21 cellular contexts compared by ENCODE assay signal in the genomic region with DNA sequence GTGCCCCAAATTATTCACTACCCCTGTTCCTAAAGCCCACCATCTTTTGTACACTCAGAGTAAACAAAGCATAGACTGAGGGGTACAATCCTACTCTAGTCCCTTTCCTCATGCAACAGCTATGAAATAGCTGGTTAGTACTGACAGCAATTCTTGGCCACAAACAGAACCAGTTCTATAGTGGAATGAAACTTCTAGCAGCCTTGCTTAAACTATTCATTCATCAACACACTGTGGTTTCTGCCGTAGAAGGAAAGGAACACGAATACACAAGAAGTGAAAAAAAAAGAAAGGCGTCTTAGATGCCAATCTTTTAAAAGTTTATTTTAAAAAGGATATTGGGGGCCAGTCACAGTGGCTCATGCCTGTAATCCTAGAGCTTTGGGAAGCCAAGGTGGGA. TPM values are rescaled to one million over a fixed set of nuclear protein-coding genes. Genes with fewer than 3 reads are reported as not detected.
A peak's percentile ranks its signal among the peaks of the same experiment; 100 is the strongest.
DNase-seq lines count a peak whose midpoint lies in the region; ATAC-seq and TF ChIP-seq lines count a peak whose summit lies in the region.
"Had no signal": no experiment of that assay in that cellular context is flagged by ENCODE, and none has a peak within 500 bp of the region (broad histone marks: within the 10 kb centered on the region; RNA-seq: fewer than 3 reads in every experiment).

No MANE protein-coding gene starts in this region.

- no peak overlapping the region for H3K4me3 ChIP-seq in Peyer's patch
- H3K4me3 ChIP-seq: BLaER1 had no signal

- no peak for TF ChIP-seq CTCF in HFFc6 (IDR thresholded peaks at IDR 0.05)
- TF ChIP-seq CTCF in Peyer's patch (IDR thresholded peaks at IDR 0.05): no peak

- H3K27me3 Mint-ChIP-seq in HFFc6 (ENCODE audit: insufficient read depth): no peaks in the 10 kb centered on the region
- H3K27me3 Mint-ChIP-seq: CD4-positive, alpha-beta memory T cell; CD4-positive, CD25-positive, alpha-beta regulatory T cell; CD8-positive, alpha-beta memory T cell had no signal

- peaks cover 0 to 80% (median 0%) of the 10 kb centered on the region in 3 donors for H3K36me3 ChIP-seq in Peyer's patch

- ATAC-seq in HG02981 (IDR thresholded peaks at IDR 0.05; ENCODE audit: unreplicated experiment): no peak

- no peak overlapping the region for H3K27ac ChIP-seq in Peyer's patch
- H3K27ac ChIP-seq: BLaER1 had no signal

- peaks cover 0 to 5% (median 0%) of the 10 kb centered on the region in 4 donors for H3K4me1 ChIP-seq in Peyer's patch
- H3K4me1 ChIP-seq: BE2C, BLaER1, Caco-2 had no signal

- H3K4me3 Mint-ChIP-seq in HFFc6: no peak overlapping the region
- H3K4me3 Mint-ChIP-seq: CD14-positive monocyte; CD4-positive, alpha-beta memory T cell; CD4-positive, CD25-positive, alpha-beta regulatory T cell had no signal

- H3K27me3 ChIP-seq in Peyer's patch: no peaks in the 10 kb centered on the region
- H3K27me3 ChIP-seq: BE2C, BLaER1 had no signal

- H3K9me3 ChIP-seq in Peyer's patch: no peaks in the 10 kb centered on the region
- H3K9me3 ChIP-seq: BE2C, BLaER1, Caco-2 had no signal

- H3K9me3 Mint-ChIP-seq in HFFc6: no peaks in the 10 kb centered on the region
- H3K9me3 Mint-ChIP-seq: CD14-positive monocyte; CD4-positive, CD25-positive, alpha-beta regulatory T cell; CD8-positive, alpha-beta memory T cell had no signal

- TF ChIP-seq POLR2A in Peyer's patch (IDR thresholded peaks at IDR 0.05): no peak

- DNase-seq in HFFc6: no peak
- DNase-seq in amniotic epithelial cell (ENCODE audit: low read depth): peak; percentile 80
- DNase-seq in astrocyte of the hippocampus (ENCODE audit: low read depth, low spot score): peak; percentile 63
- DNase-seq in iris pigment epithelial cell (ENCODE audit: low read depth): peak; percentile 50
- no peak for DNase-seq in superior temporal gyrus (ENCODE audit: extremely low spot score)
- no peak for DNase-seq in COLO829 (ENCODE audit: low spot score)
- no peak for DNase-seq in Peyer's patch
- DNase-seq: 8988T; ACHN; BE2C; C1 segment of cervical spinal cord; Caco-2; Calu3; CD4-positive, alpha-beta memory T cell; CD4-positive, CD25-positive, alpha-beta regulatory T cell; CD8-positive, alpha-beta memory T cell; DMS79 treated with DMSO at 0.1 percent for 48 hours; GF-D8 had no signal

- H3K36me3 Mint-ChIP-seq in HFFc6 (ENCODE audit: low read depth): peaks cover 25% of the 10 kb centered on the region

- H3K27ac Mint-ChIP-seq in HFFc6: peak overlapping the region; percentile 43; the same call in 1 of the 2 replicates
- H3K27ac Mint-ChIP-seq: CD4-positive, alpha-beta memory T cell had no signal

- peaks cover 25% of the 10 kb centered on the region for H3K4me1 Mint-ChIP-seq in HFFc6 (ENCODE audit: low read depth)
- H3K4me1 Mint-ChIP-seq: CD14-positive monocyte had no signal

RNA-seq across cellular contexts. Expression of gene PSMB2, which starts 9.9 kb away (rescaled TPM):
- 100 to 1,000 TPM in 3 of 6 experiments, 10 to 100 TPM in 3; 80.8 to 117 (median 98.1) TPM for total RNA-seq in HFFc6 (2021; fragmentation: NEBNext Ultra II Directional; extraction: Animal tissue kit (Norgen Biotek cat#: 25700))
- 10 to 100 TPM; 31.5 to 79.2 (median 42.6) TPM for total RNA-seq in Peyer's patch

RNA-seq across cellular contexts. Expression of gene TFAP2E, which starts 58.3 kb away (rescaled TPM):
- total RNA-seq in HFFc6 (2021; fragmentation: NEBNext Ultra II Directional; extraction: Animal tissue kit (Norgen Biotek cat#: 25700)): under 1 TPM; 0.11 to 0.21 (median 0.13) TPM
- total RNA-seq in Peyer's patch: 1 to 10 TPM in 1 of 4 donors, not detected in 3; 1.4 TPM

Comparison
In these comparisons a context has a peak if more than half of its experiments do, and no peak if none do; other contexts are left out.
1. DNase-seq: peak in amniotic epithelial cell (single experiment), astrocyte of the hippocampus (single experiment) and iris pigment epithelial cell (single experiment); none in HFFc6 (single experiment), superior temporal gyrus (single experiment), COLO829 (single experiment) and Peyer's patch (0 of 3).